8 cellular contexts compared by ENCODE assay signal in the genomic region with DNA sequence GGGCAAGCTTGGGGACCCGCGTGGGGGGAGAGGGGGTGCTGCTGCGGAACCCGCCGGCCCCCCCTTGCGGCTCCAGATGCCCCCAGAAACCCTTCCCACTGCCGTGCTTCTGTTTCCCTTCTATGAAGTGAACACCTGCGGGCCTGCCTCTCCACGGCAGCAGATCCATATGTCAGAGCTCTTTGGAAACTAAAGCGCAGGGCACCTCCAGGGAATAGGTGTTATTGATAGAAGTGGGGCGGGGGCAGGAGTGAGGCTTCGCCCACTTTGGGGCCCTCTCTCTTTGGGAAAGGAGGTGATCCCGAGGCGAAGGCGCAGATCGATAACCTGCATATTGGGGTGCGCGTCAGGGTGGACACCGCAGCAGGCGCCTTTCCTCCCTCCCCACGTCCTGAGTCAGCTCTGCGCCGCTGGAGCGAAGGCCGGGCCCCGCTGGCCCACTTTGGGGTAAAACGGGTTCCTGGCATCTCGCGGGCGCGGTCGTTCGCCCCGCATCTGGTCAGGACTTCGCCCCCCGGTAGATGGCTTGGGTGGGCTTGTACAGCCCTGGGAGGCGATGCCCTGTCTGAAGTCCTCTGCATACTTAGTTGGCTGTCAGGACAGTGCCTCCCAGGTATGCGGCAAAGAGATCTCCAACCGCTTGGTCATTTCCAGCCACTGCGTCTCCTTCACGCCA. TPM values are rescaled to one million over a fixed set of nuclear protein-coding genes. Genes with fewer than 3 reads are reported as not detected.
DNase-seq lines count a peak whose midpoint lies in the region; ATAC-seq and TF ChIP-seq lines count a peak whose summit lies in the region.

No MANE protein-coding gene starts in this region.

- H3F3A ChIP-seq in OCI-LY1 (ENCODE audit: insufficient read depth, low read length): no peaks in the 10 kb centered on the region

- intact Hi-C loops in lower lobe of right lung (cut with DNase I): no loop called here

- H3K27ac ChIP-seq in OCI-LY1 (ENCODE audit: low read depth, low read length, poor library complexity, severe bottlenecking) (peak overlapping the region; percentile 11), lower lobe of right lung (peak overlapping the region; percentile 76), thoracic aorta (peak overlapping the region; percentile 27 to 55)

- H3K27me3 ChIP-seq in OCI-LY1 (ENCODE audit: insufficient read depth, low read length): no peaks in the 10 kb centered on the region
- no peaks in the 10 kb centered on the region for H3K27me3 ChIP-seq in lower lobe of right lung (ENCODE audit: low read depth)
- no peaks in the 10 kb centered on the region for H3K27me3 ChIP-seq in thoracic aorta (replicated peaks; ENCODE audit: insufficient read depth)

- H3K4me3 ChIP-seq in OCI-LY1 (ENCODE audit: low read depth, low read length, poor library complexity, severe bottlenecking): peak overlapping the region; percentile 89
- peak overlapping the region; percentile 84 for H3K4me3 ChIP-seq in lower lobe of right lung
- peak overlapping the region; percentile 83 for H3K4me3 ChIP-seq in thoracic aorta

- in situ Hi-C loops in T47D (cut with HindIII; ENCODE audit: low pct_unique_long_range_greater_than_20kb, low sequenced_read_pairs): no loop called here

- H3K36me3 ChIP-seq in OCI-LY1 (ENCODE audit: insufficient read depth, low read length) (no peaks in the 10 kb centered on the region), lower lobe of right lung (no peaks in the 10 kb centered on the region), thoracic aorta (no peaks in the 10 kb centered on the region)

- H2AFZ ChIP-seq in OCI-LY1 (ENCODE audit: low read length): 0 out of 2 replicates have a peak overlapping the region, but pooled peaks have one; percentile 18

- no peak for ATAC-seq in activated CD4-positive, CD25-positive, alpha-beta regulatory T cell treated with anti-CD3 and anti-CD28 coated beads, Interleukin-2, amount 50 U/mL, for 24 hours
- ATAC-seq in lower lobe of right lung (peak in 1 of 2 donors; percentile 9), thoracic aorta (ENCODE audit: insufficient number of reproducible peaks, low FRiP score, low read depth) (no peak), GM19397 (IDR thresholded peaks at IDR 0.05; ENCODE audit: unreplicated experiment) (no peak)

- H3K4me2 ChIP-seq in OCI-LY1 (ENCODE audit: low read length): peak overlapping the region; percentile 95

- H3K79me2 ChIP-seq in OCI-LY1 (ENCODE audit: insufficient read depth, low read length): peaks cover 24% of the 10 kb centered on the region

- peak overlapping the region; percentile 90 for H3K9ac ChIP-seq in OCI-LY1 (ENCODE audit: low read length)

- TF ChIP-seq CTCF in OCI-LY1 (IDR thresholded peaks at IDR 0.05; ENCODE audit: low read length) (no peak), lower lobe of right lung (IDR thresholded peaks at IDR 0.05) (no peak), thoracic aorta (IDR thresholded peaks at IDR 0.05) (no peak)

- H3K9me2 ChIP-seq in OCI-LY1 (ENCODE audit: low read depth, low read length): no peaks in the 10 kb centered on the region

- H3K9me3 ChIP-seq in OCI-LY1 (ENCODE audit: low read length) (no peaks in the 10 kb centered on the region), lower lobe of right lung (no peaks in the 10 kb centered on the region), thoracic aorta (no peaks in the 10 kb centered on the region)

- no peaks in the 10 kb centered on the region for H4K20me1 ChIP-seq in OCI-LY1 (ENCODE audit: insufficient read depth, low read length)

- H3K4me1 ChIP-seq in OCI-LY1 (ENCODE audit: insufficient read depth, low read length, severe bottlenecking) (peaks cover 31% of the 10 kb centered on the region), lower lobe of right lung (peaks cover 18% of the 10 kb centered on the region), thoracic aorta (ENCODE audit: control insufficient read depth in 1 of 2, low read depth in 2 of 2) (peaks cover 13 to 26% of the 10 kb centered on the region in 2 donors)

- DNase-seq in activated CD4-positive, CD25-positive, alpha-beta regulatory T cell treated with anti-CD3 and anti-CD28 coated beads, Interleukin-2, amount 50 U/mL, for 72 hours: peak; percentile 45
- peak; percentile 23 to 44 for DNase-seq in T47D (ENCODE audit: low read depth in 1 of 2, low spot score in 1 of 2)
- no peak for DNase-seq in lower lobe of right lung
- DNase-seq in thoracic aorta (ENCODE audit: low spot score): no peak
- no peak for DNase-seq in effector CD8-positive, alpha-beta T cell (lab: John Stamatoyannopoulos, UW)

RNA-seq across cellular contexts. Expression of gene KMT5A, which starts 0.5 kb away (rescaled TPM):
- total RNA-seq in lower lobe of right lung (41.7 TPM), thoracic aorta (10 to 100 TPM; 34.1 to 42.7 TPM)

RNA-seq across cellular contexts. Expression of gene SBNO1, which starts 19.8 kb away (rescaled TPM):
- 28.2 TPM for total RNA-seq in lower lobe of right lung
- 10 to 100 TPM; 15.6 to 25.0 TPM for total RNA-seq in thoracic aorta

RNA-seq across cellular contexts. Expression of gene RILPL2, which starts 52.0 kb away (rescaled TPM):
- total RNA-seq in lower lobe of right lung (18.6 TPM), thoracic aorta (10 to 100 TPM; 15.9 to 18.1 TPM)

Comparison
In these comparisons a context has a peak if more than half of its experiments do, and no peak if none do; other contexts are left out.
1. DNase-seq: peak in activated CD4-positive, CD25-positive, alpha-beta regulatory T cell treated with anti-CD3 and anti-CD28 coated beads, Interleukin-2, amount 50 U/mL, for 72 hours (single experiment) and T47D (2 of 2); none in lower lobe of right lung (single experiment), thoracic aorta (single experiment) and effector CD8-positive, alpha-beta T cell (single experiment).
2. H3K27ac ChIP-seq: peak in every context shown above with its lines; median percentile 76 in lower lobe of right lung; 41 in thoracic aorta; 11 in OCI-LY1.
3. Peak in every context shown above with its lines, with median percentiles within 50 percentile points of each other: H3K4me3 ChIP-seq.